ENCODE assay signal across 17 cellular contexts in genomic region chr11:86206296-86206695, GRCh38. TPM values are rescaled to one million over a fixed set of nuclear protein-coding genes. Genes with fewer than 3 reads are reported as not detected.
DNase-seq lines count a peak whose midpoint lies in the region; ATAC-seq and TF ChIP-seq lines count a peak whose summit lies in the region.
"Had no signal": no experiment of that assay in that cellular context is flagged by ENCODE, and none has a peak within 500 bp of the region (broad histone marks: within the 10 kb centered on the region; RNA-seq: fewer than 3 reads in every experiment).

No MANE protein-coding gene starts in this region.

- H3K9ac ChIP-seq in OCI-LY3 (ENCODE audit: low read length) = peak overlapping the region; percentile 12; the same call in 1 of the 2 replicates
- no peak overlapping the region for H3K9ac ChIP-seq in smooth muscle cell (ENCODE audit: low read depth)
- H3K9ac ChIP-seq: GM23248 had no signal

- H3K9me2 ChIP-seq in GM23338 (ENCODE audit: insufficient read depth) = no peaks in the 10 kb centered on the region

- intact Hi-C loops in lower lobe of right lung (cut with DNase I) = no loop called here

- H3K79me2 ChIP-seq in GM23338 (replicated peaks; ENCODE audit: insufficient read depth) (no peaks in the 10 kb centered on the region), OCI-LY3 (ENCODE audit: low read length) (no peaks in the 10 kb centered on the region), smooth muscle cell (ENCODE audit: low read depth) (no peaks in the 10 kb centered on the region)

- H3K36me3 ChIP-seq in GM23338 (ENCODE audit: insufficient read depth) = no peaks in the 10 kb centered on the region
- no peaks in the 10 kb centered on the region for H3K36me3 ChIP-seq in OCI-LY3 (replicated peaks; ENCODE audit: low read depth, low read length)
- H3K36me3 ChIP-seq in lower lobe of right lung = no peaks in the 10 kb centered on the region
- H3K36me3 ChIP-seq in smooth muscle cell (ENCODE audit: low read depth) = no peaks in the 10 kb centered on the region
- H3K36me3 ChIP-seq: BLaER1 treated with 17β-estradiol and CSF1 and Interleukin-3, amounts not matched to agents 10 nM and 100 nM had no signal

- WGBS in smooth muscle cell (ENCODE audit: low lambda C conversion rate) = 31% methylated on average over 2 of the region's 2 CpGs

- no peaks in the 10 kb centered on the region for H3K4me1 Mint-ChIP-seq in GM23338

- H3K4me3 ChIP-seq in GM23338 (no peak overlapping the region), OCI-LY3 (ENCODE audit: low read length) (peak overlapping the region; percentile 17), lower lobe of right lung (no peak overlapping the region), smooth muscle cell (no peak overlapping the region)
- H3K4me3 ChIP-seq: BLaER1 treated with 17β-estradiol and CSF1 and Interleukin-3, amounts not matched to agents 10 nM and 100 nM; GM12878; GM23248 had no signal

- DNase-seq in GM23338 (ENCODE audit: low spot score) (no peak), lower lobe of right lung (no peak), smooth muscle cell (lab: John Stamatoyannopoulos, UW; ENCODE audit: unreplicated experiment) (no peak), HPDE6-E6E7 (ENCODE audit: extremely low spot score) (no peak)
- DNase-seq in activated CD4-positive, alpha-beta T cell treated with anti-CD3 and anti-CD28 coated beads, Interleukin-2, amount 50 U/mL, for 48 hours = no peak
- DNase-seq: CD8-positive, alpha-beta T cell; DMS 273 treated with DMSO at 0.1 percent for 48 hours; DND-41; EL; GM23248; H7 had no signal

- H3K27me3 ChIP-seq in GM23338 (ENCODE audit: insufficient read depth) (peaks cover 20% of the 10 kb centered on the region), OCI-LY3 (ENCODE audit: low read depth, low read length) (no peaks in the 10 kb centered on the region), lower lobe of right lung (ENCODE audit: low read depth) (no peaks in the 10 kb centered on the region), smooth muscle cell (ENCODE audit: low read depth) (no peaks in the 10 kb centered on the region)
- H3K27me3 ChIP-seq: BLaER1 treated with 17β-estradiol and CSF1 and Interleukin-3, amounts not matched to agents 10 nM and 100 nM had no signal

- H3K36me3 Mint-ChIP-seq in GM23338 (ENCODE audit: low read depth) = no peaks in the 10 kb centered on the region
- H3K36me3 Mint-ChIP-seq: CD8-positive, alpha-beta T cell had no signal

- H2AFZ ChIP-seq in GM23338 (0 out of 2 replicates have a peak overlapping the region, but pooled peaks have one; percentile 53), OCI-LY3 (ENCODE audit: low read depth, low read length) (peak overlapping the region; percentile 23; the same call in 1 of the 2 replicates), smooth muscle cell (ENCODE audit: low read depth) (no peak overlapping the region)
- H2AFZ ChIP-seq: GM23248 had no signal

- H3K4me2 ChIP-seq in GM23338 (no peak overlapping the region), OCI-LY3 (ENCODE audit: low read length) (peak overlapping the region; percentile 39), smooth muscle cell (peak overlapping the region; percentile 17)

- H3F3A ChIP-seq in GM23338 (replicated peaks; ENCODE audit: low read depth) = no peaks in the 10 kb centered on the region
- peaks cover 3% of the 10 kb centered on the region for H3F3A ChIP-seq in smooth muscle cell (ENCODE audit: low read depth)

- peaks cover 4% of the 10 kb centered on the region for H3K27me3 Mint-ChIP-seq in GM23338 (ENCODE audit: insufficient read depth, low read depth, poor library complexity)
- H3K27me3 Mint-ChIP-seq: B cell had no signal

- TF ChIP-seq CTCF in GM23338 (conservative IDR thresholded peaks at IDR 0.05; ENCODE audit: low read depth in 2 of 2) (no peak), OCI-LY3 (IDR thresholded peaks at IDR 0.05; ENCODE audit: low read depth, low read length) (no peak), lower lobe of right lung (IDR thresholded peaks at IDR 0.05) (no peak), smooth muscle cell (IDR thresholded peaks at IDR 0.05; ENCODE audit: borderline replicate concordance, insufficient read depth, poor library complexity, severe bottlenecking) (no peak)

- ATAC-seq in GM23338 (no peak), lower lobe of right lung (no peak), GM21786 (IDR thresholded peaks at IDR 0.05; ENCODE audit: unreplicated experiment) (no peak)
- ATAC-seq: CD8-positive, alpha-beta T cell; GM12878; HCT116 had no signal

- H3K27ac ChIP-seq in GM23338 (ENCODE audit: low read depth) (no peak overlapping the region), OCI-LY3 (ENCODE audit: low read length) (peak overlapping the region; percentile 46), lower lobe of right lung (peak overlapping the region; percentile 13), smooth muscle cell (ENCODE audit: low read depth) (no peak overlapping the region)
- H3K27ac ChIP-seq: GM23248 had no signal

- H3K4me1 ChIP-seq in GM23338 (ENCODE audit: insufficient read depth) (no peaks in the 10 kb centered on the region), OCI-LY3 (ENCODE audit: low read length) (peaks cover 75% of the 10 kb centered on the region), lower lobe of right lung (peaks cover 17% of the 10 kb centered on the region), smooth muscle cell (ENCODE audit: low read depth) (peaks cover 9% of the 10 kb centered on the region)

- H3K9me3 ChIP-seq in OCI-LY3 (ENCODE audit: insufficient read depth, low read length) = no peaks in the 10 kb centered on the region
- H3K9me3 ChIP-seq in lower lobe of right lung = no peaks in the 10 kb centered on the region
- no peaks in the 10 kb centered on the region for H3K9me3 ChIP-seq in smooth muscle cell (replicated peaks; ENCODE audit: low read depth)

- H3K9me3 Mint-ChIP-seq in GM23338 = no peaks in the 10 kb centered on the region
- H3K9me3 Mint-ChIP-seq: CD8-positive, alpha-beta T cell had no signal

- H4K20me1 ChIP-seq in GM23338 (replicated peaks; ENCODE audit: insufficient read depth) (no peaks in the 10 kb centered on the region), OCI-LY3 (ENCODE audit: insufficient read depth, low read length) (no peaks in the 10 kb centered on the region), smooth muscle cell (ENCODE audit: low read depth) (no peaks in the 10 kb centered on the region)
- H4K20me1 ChIP-seq: BLaER1 treated with 17β-estradiol and CSF1 and Interleukin-3, amounts not matched to agents 10 nM and 100 nM had no signal

- no peak overlapping the region for H3K27ac Mint-ChIP-seq in GM23338
- H3K27ac Mint-ChIP-seq: B cell; CD8-positive, alpha-beta T cell had no signal

- no peak overlapping the region for H3K4me3 Mint-ChIP-seq in GM23338
- H3K4me3 Mint-ChIP-seq: B cell; CD8-positive, alpha-beta T cell had no signal

TF ChIP-seq in GM23338, 12 proteins besides CTCF, POLR2A, EP300 and RAD21:
- no peak for TF ChIP-seq STAT1 (IDR thresholded peaks at IDR 0.05; ENCODE audit: unreplicated experiment)
- no peak for TF ChIP-seq ETS1 (IDR thresholded peaks at IDR 0.05)
- TF ChIP-seq NANOG (IDR thresholded peaks at IDR 0.05; ENCODE audit: borderline replicate concordance) = no peak

RNA-seq across cellular contexts. Expression of gene EED, which starts 38.3 kb away (rescaled TPM):
- total RNA-seq in GM23338 (2014; rRNA removed; shearing (Covaris generic)) = 26.7 and 30.7 TPM in 2 replicates
- polyA plus RNA-seq in GM23338 (2016; fragmentation: Nextera tagmentation; extraction: Ambion mirVana) (23.9 and 29.7 TPM in 2 replicates), smooth muscle cell (18.6 and 26.7 TPM in 2 replicates)
- total RNA-seq in lower lobe of right lung (21.0 TPM), smooth muscle cell (24.7 and 38.7 TPM in 2 replicates)

Comparison
In these comparisons a context has a peak if more than half of its experiments do, and no peak if none do; other contexts are left out.
1. H3K27ac ChIP-seq: peak in OCI-LY3 (single experiment) and lower lobe of right lung (single experiment); none in GM23338 (single experiment) and smooth muscle cell (single experiment).